ENCODE assay signal across 8 cellular contexts in the genomic region with DNA sequence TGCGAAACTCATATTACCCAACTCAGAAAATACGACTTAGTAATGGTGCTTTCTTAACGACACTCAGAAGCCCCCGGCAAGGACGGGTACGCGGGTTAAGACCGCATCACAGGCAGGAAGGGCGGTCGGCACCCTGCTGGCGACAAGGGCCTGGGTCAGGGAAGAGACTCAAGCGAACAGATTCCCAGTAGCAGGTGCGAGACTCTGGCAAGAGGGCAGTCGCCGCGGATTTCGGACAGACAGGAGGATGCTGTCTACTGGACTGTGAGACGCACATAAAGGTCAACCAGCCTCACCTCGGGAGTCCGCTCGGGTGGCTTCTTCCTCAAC. TPM values are rescaled to one million over a fixed set of nuclear protein-coding genes. Genes with fewer than 3 reads are reported as not detected.
DNase-seq lines count a peak whose midpoint lies in the region; ATAC-seq, FAIRE-seq and TF ChIP-seq lines count a peak whose summit lies in the region.

No MANE protein-coding gene starts in this region.

- H2AFZ ChIP-seq in GM12878 (ENCODE audit: control insufficient read depth, low read depth, low read length) = peak overlapping the region; percentile 81

- H3K27ac ChIP-seq in GM12878 (ENCODE audit: control insufficient read depth, insufficient read depth) = peak overlapping the region; percentile 95
- H3K27ac ChIP-seq in iPS-20b (ENCODE audit: low read length) = peak overlapping the region; percentile 62

- RAD21 ChIA-PET in GM12878 (lab: Charles Lee; ENCODE audit: unreplicated experiment) = no interaction called here

- H3K27me3 ChIP-seq in GM12878 (replicated peaks in 1 of 2; ENCODE audit: control insufficient read depth in 2 of 2, insufficient read depth in 2 of 2, low read length in 1 of 2) (no peaks in the 10 kb centered on the region), iPS-20b (ENCODE audit: insufficient read depth, low read length) (no peaks in the 10 kb centered on the region)

- POLR2A ChIA-PET in GM12878 (lab: Charles Lee) = interaction anchor here (1.0 to 1.6 kb wide), 3 partner anchors 21 to 161 kb away, joined by 3 to 4 read pairs (median 4); no protein-coding TSS in a partner anchor

- H3K4me3 ChIP-seq in GM12878 = peak overlapping the region; percentile 93
- H3K4me3 ChIP-seq in iPS-20b (ENCODE audit: low read length) = peak overlapping the region; percentile 96

- TF ChIP-seq RAD21 in GM12878 (IDR thresholded peaks at IDR 0.05; ENCODE audit: insufficient read depth, low read depth, low read length) = no peak

- DNase-seq in D341Med (ENCODE audit: low spot score) = peak; percentile 74
- DNase-seq in GM20000 (ENCODE audit: low spot score) = peak; percentile 10
- DNase-seq in HK-2 (ENCODE audit: unreplicated experiment) = peak; percentile 56
- DNase-seq in SKM-1 (lab: John Stamatoyannopoulos, UW; ENCODE audit: unreplicated experiment) = peak; percentile 14
- DNase-seq in GM12878 (ENCODE audit: low read depth, low spot score) = no peak
- peak; percentile 30 to 45 (median 37) for DNase-seq in stimulated activated CD4-positive, alpha-beta T cell treated with anti-CD3 and anti-CD28 coated beads, Interleukin-12 subunit alpha, Interleukin-12 subunit beta, amount 100 ng/mL, for 48 hours (ENCODE audit: low read depth in 2 of 3, low spot score in 1 of 3)
- no peak for DNase-seq in 8988T

- under 1% methylated on average over 21 of the region's 21 CpGs for WGBS in GM12878 (ENCODE audit: insufficient coverage, insufficient replicate concordance, low lambda C conversion rate, missing lambda C conversion rate)

- H4K20me1 ChIP-seq in GM12878 (ENCODE audit: control insufficient read depth, insufficient read depth) = no peaks in the 10 kb centered on the region

- H3K9me3 ChIP-seq in GM12878 (replicated peaks; ENCODE audit: control insufficient read depth, insufficient read depth, low read length) = no peaks in the 10 kb centered on the region
- H3K9me3 ChIP-seq in iPS-20b (ENCODE audit: insufficient read depth, low read depth, low read length) = no peaks in the 10 kb centered on the region

- intact Hi-C loops in GM12878 (cut with micrococcal nuclease; ENCODE audit: unreplicated experiment) = no loop called here

- H3K79me2 ChIP-seq in GM12878 (ENCODE audit: control insufficient read depth, insufficient read depth, low read length) = peaks cover 54% of the 10 kb centered on the region

- no peak for FAIRE-seq in GM12878 (lab: Jason Lieb, UNC)

- H3K9ac ChIP-seq in GM12878 (ENCODE audit: control insufficient read depth, insufficient read depth, low read length) = peak overlapping the region; percentile 92
- H3K9ac ChIP-seq in iPS-20b (ENCODE audit: low read depth, low read length) = peak overlapping the region; percentile 98

- no peak for TF ChIP-seq POLR2A in GM12878 (IDR thresholded peaks at IDR 0.05; ENCODE audit: low read depth, low read length)

- SMC1A ChIA-PET in GM12878 (lab: Charles Lee; ENCODE audit: uncharacterized antibody, unreplicated experiment) = interaction anchor here (1.0 to 1.7 kb wide), 3 partner anchors 11 to 21 kb away, joined by 3 to 7 read pairs (median 4); no protein-coding TSS in a partner anchor

- TF ChIP-seq CTCF in GM20000 (IDR thresholded peaks at IDR 0.05; ENCODE audit: extremely low read depth, missing control alignments) = no peak
- 0 out of 6 replicates have a peak, but pooled peaks of 1 of the 3 experiments have one; percentile 10 for TF ChIP-seq CTCF in GM12878 (IDR thresholded peaks at IDR 0.05 in 2 of 3, conservative IDR thresholded peaks at IDR 0.05 in 1 of 3; ENCODE audit: control insufficient read depth in 2 of 3, extremely low read depth in 1 of 3, insufficient read depth in 1 of 3, low read depth in 3 of 3, low read length in 3 of 3)

- in situ Hi-C loops in GM12878 (cut with MboI) = no loop called here

- H3K4me2 ChIP-seq in GM12878 (ENCODE audit: control insufficient read depth, insufficient read depth) = no peak overlapping the region

- no peaks in the 10 kb centered on the region for H3K36me3 ChIP-seq in GM12878 (ENCODE audit: control insufficient read depth in 2 of 2, insufficient read depth in 2 of 2, low read length in 1 of 2)
- H3K36me3 ChIP-seq in iPS-20b (ENCODE audit: insufficient read depth, low read depth, low read length) = no peaks in the 10 kb centered on the region

- CTCF ChIA-PET in GM12878 (lab: Yijun Ruan, JAX) = interaction anchor here (1.1 kb wide), 1 partner anchor 13 kb away, joined by 4 read pairs; no protein-coding TSS in a partner anchor

- peaks cover 19% of the 10 kb centered on the region for H3K4me1 ChIP-seq in GM12878 (ENCODE audit: control insufficient read depth, insufficient read depth, low read length)
- H3K4me1 ChIP-seq in iPS-20b (ENCODE audit: insufficient read depth, low read length) = peaks cover 6% of the 10 kb centered on the region; the same call in 1 of the 2 replicates

- no peak for TF ChIP-seq EP300 in GM12878 (IDR thresholded peaks at IDR 0.05; ENCODE audit: borderline replicate concordance in 1 of 2, control insufficient read depth in 1 of 2, low read depth in 2 of 2, low read length in 2 of 2)

- peak; percentile 44 for ATAC-seq in GM12878

- TSS peak; percentile 67 for BruUV-seq in GM12878 (replicated peaks; lab: Mats Ljungman, UMichigan)

TF ChIP-seq in GM12878, 131 proteins besides CTCF, POLR2A, EP300 and RAD21 (continues in another document):
- TF ChIP-seq, protein P1, sequence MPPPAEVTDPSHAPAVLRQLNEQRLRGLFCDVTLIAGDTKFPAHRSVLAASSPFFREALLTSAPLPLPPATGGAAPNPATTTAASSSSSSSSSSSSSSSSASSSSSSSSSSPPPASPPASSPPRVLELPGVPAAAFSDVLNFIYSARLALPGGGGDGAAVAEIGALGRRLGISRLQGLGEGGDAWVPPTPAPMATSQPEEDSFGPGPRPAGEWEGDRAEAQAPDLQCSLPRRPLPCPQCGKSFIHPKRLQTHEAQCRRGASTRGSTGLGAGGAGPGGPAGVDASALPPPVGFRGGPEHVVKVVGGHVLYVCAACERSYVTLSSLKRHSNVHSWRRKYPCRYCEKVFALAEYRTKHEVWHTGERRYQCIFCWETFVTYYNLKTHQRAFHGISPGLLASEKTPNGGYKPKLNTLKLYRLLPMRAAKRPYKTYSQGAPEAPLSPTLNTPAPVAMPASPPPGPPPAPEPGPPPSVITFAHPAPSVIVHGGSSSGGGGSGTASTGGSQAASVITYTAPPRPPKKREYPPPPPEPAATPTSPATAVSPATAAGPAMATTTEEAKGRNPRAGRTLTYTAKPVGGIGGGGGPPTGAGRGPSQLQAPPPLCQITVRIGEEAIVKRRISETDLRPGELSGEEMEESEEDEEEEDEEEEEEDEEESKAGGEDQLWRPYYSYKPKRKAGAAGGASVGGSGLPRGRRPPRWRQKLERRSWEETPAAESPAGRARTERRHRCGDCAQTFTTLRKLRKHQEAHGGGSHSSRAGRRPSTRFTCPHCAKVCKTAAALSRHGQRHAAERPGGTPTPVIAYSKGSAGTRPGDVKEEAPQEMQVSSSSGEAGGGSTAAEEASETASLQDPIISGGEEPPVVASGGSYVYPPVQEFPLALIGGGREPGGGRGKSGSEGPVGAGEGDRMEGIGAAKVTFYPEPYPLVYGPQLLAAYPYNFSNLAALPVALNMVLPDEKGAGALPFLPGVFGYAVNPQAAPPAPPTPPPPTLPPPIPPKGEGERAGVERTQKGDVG (CRISPR knock-in tag; IDR thresholded peaks at IDR 0.05) = no peak
- TF ChIP-seq SPI1 (IDR thresholded peaks at IDR 0.05; ENCODE audit: borderline replicate concordance, insufficient read depth, low read depth, low read length) (no peak), HDAC6 (IDR thresholded peaks at IDR 0.05; ENCODE audit: unreplicated experiment) (no peak), BCL11A (IDR thresholded peaks at IDR 0.05; ENCODE audit: low read depth, low read length) (no peak), IRF4 (IDR thresholded peaks at IDR 0.05; ENCODE audit: low read depth, low read length) (no peak), KDM1A (IDR thresholded peaks at IDR 0.05; ENCODE audit: borderline replicate concordance) (no peak), CBX5 (IDR thresholded peaks at IDR 0.05; ENCODE audit: low read depth) (0 out of 2 replicates have a peak, but pooled peaks have one; percentile 30), ZNF384 (IDR thresholded peaks at IDR 0.05; ENCODE audit: borderline replicate concordance, low read depth, low read length) (no peak), RB1 (IDR thresholded peaks at IDR 0.05; ENCODE audit: borderline replicate concordance) (0 out of 2 replicates have a peak, but pooled peaks have one; percentile 87), NR2C2 (IDR thresholded peaks at IDR 0.05; ENCODE audit: borderline replicate concordance, control insufficient read depth, insufficient read length, low read depth) (no peak), TAF1 (IDR thresholded peaks at IDR 0.05; ENCODE audit: borderline replicate concordance, low read depth, low read length) (no peak), KAT2A (conservative IDR thresholded peaks at IDR 0.05; ENCODE audit: control insufficient read depth, low read depth, low read length) (no peak), SREBF1 (IDR thresholded peaks at IDR 0.05; ENCODE audit: low read length) (no peak), NFYA (IDR thresholded peaks at IDR 0.05; ENCODE audit: borderline replicate concordance, low read depth, low read length) (no peak), NBN (IDR thresholded peaks at IDR 0.05) (no peak)
- TF ChIP-seq, protein P2, sequence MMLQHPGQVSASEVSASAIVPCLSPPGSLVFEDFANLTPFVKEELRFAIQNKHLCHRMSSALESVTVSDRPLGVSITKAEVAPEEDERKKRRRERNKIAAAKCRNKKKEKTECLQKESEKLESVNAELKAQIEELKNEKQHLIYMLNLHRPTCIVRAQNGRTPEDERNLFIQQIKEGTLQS (IDR thresholded peaks at IDR 0.05; ENCODE audit: borderline replicate concordance, extremely low read depth, low read depth, low read length) = no peak

RNA-seq across cellular contexts. Expression of gene RAPGEF6, which starts 0.4 kb away (rescaled TPM):
- 184 and 194 TPM in 2 replicates for total RNA-seq in GM12878 (2013; cell fraction: nucleolus; rRNA removed)
- total RNA-seq in GM12878 (2014; rRNA removed) (19.5 and 24.1 TPM in 2 replicates), GM12878 (2014; rRNA removed; fragmentation: Illumina TruSeq; extraction: Trizol) (24.0 and 24.9 TPM in 2 replicates), GM12878 (2021) (18.5 and 19.5 TPM in 2 replicates)
- 6.1 TPM for polyA plus RNA-seq in GM12878 (2011; ENCODE audit: low read depth)
- polyA plus RNA-seq in GM12878 (2011; rRNA removed) (18.3 and 23.5 TPM in 2 replicates), GM12878 (2014; fragmentation: Illumina TruSeq; extraction: Trizol) (14.1 and 15.9 TPM in 2 replicates), GM12878 (2014; fragmentation: Nextera tagmentation; extraction: Ambion mirVana) (1 to 10 TPM; 2.9 to 4.9 TPM), GM12878 (2014; rRNA removed) (7.8 and 8.1 TPM in 2 replicates), GM12878 (2016; fragmentation: Nextera tagmentation; extraction: Ambion mirVana) (10 to 100 TPM; 13.3 to 14.3 TPM)
- 8.8 and 10.4 TPM in 2 replicates for polyA plus RNA-seq in GM12878 (2011; cell fraction: cytosol; rRNA removed)
- polyA plus RNA-seq in GM12878 (2011; cell fraction: nucleus; rRNA removed) = 20.8 and 23.0 TPM in 2 replicates
- polyA plus RNA-seq in GM12878 (2012) = 6.8 and 9.5 TPM in 2 replicates
- polyA minus RNA-seq in GM12878 (2011; rRNA and poly(A)+ RNA removed) = 78.5 and 126 TPM in 2 replicates
- polyA minus RNA-seq in GM12878 (2011; cell fraction: cytosol; rRNA and poly(A)+ RNA removed) = 14.2 and 15.8 TPM in 2 replicates
- 58.8 and 80.8 TPM in 2 replicates for polyA minus RNA-seq in GM12878 (2011; cell fraction: nucleus; rRNA and poly(A)+ RNA removed)

Comparison
In these comparisons a context has a peak if more than half of its experiments do, and no peak if none do; other contexts are left out.
1. DNase-seq: peak in D341Med (single experiment), GM20000 (single experiment), HK-2 (single experiment), SKM-1 (single experiment) and stimulated activated CD4-positive, alpha-beta T cell treated with anti-CD3 and anti-CD28 coated beads, Interleukin-12 subunit alpha, Interleukin-12 subunit beta, amount 100 ng/mL, for 48 hours (3 of 3); none in GM12878 (single experiment) and 8988T (single experiment).